ENCODE assay signal across 9 cellular contexts in genomic region chr7:140061607-140061930, GRCh38. TPM values are rescaled to one million over a fixed set of nuclear protein-coding genes. Genes with fewer than 3 reads are reported as not detected.
A peak's percentile ranks its signal among the peaks of the same experiment; 100 is the strongest.
DNase-seq lines count a peak whose midpoint lies in the region; ATAC-seq and TF ChIP-seq lines count a peak whose summit lies in the region.
"Had no signal": no experiment of that assay in that cellular context is flagged by ENCODE, and none has a peak within 500 bp of the region (broad histone marks: within the 10 kb centered on the region; RNA-seq: fewer than 3 reads in every experiment).

No MANE protein-coding gene starts in this region.

- H3K4me1 ChIP-seq in lower lobe of right lung = peaks cover 56% of the 10 kb centered on the region

- peaks cover 8% of the 10 kb centered on the region for H3K36me3 ChIP-seq in lower lobe of right lung

- peak overlapping the region; percentile 95 for H3K27ac ChIP-seq in lower lobe of right lung

- H3K27me3 ChIP-seq in lower lobe of right lung (ENCODE audit: low read depth) = no peaks in the 10 kb centered on the region

- peak overlapping the region; percentile 81 for H3K4me3 Mint-ChIP-seq in activated naive CD4-positive, alpha-beta T cell treated with anti-CD3 and anti-CD28 coated beads for 36 hours
- H3K4me3 Mint-ChIP-seq in activated naive CD8-positive, alpha-beta T cell treated with anti-CD3 and anti-CD28 coated beads, Interleukin-2, amount 10 ng/mL, durations not matched to agents 7 days and 5 days = peak overlapping the region; percentile 95
- peak overlapping the region; percentile 86 for H3K4me3 Mint-ChIP-seq in type B pancreatic cell

- DNase-seq in activated naive CD4-positive, alpha-beta T cell treated with anti-CD3 and anti-CD28 coated beads for 36 hours = no peak
- no peak for DNase-seq in activated naive CD4-positive, alpha-beta T cell treated with Interleukin-2 at 50 U/mL for 16 hours
- no peak for DNase-seq in activated naive CD8-positive, alpha-beta T cell treated with anti-CD3 and anti-CD28 coated beads, Interleukin-2, amount 10 ng/mL, durations not matched to agents 7 days and 5 days
- no peak for DNase-seq in lower lobe of right lung
- DNase-seq in type B pancreatic cell (ENCODE audit: extremely low spot score, unreplicated experiment) = peak; percentile 24
- DNase-seq in NCI-H2227 treated with DMSO at 0.1 percent for 48 hours (lab: John Stamatoyannopoulos, UW) = no peak
- no peak for DNase-seq in AG20443 (ENCODE audit: low spot score)
- DNase-seq in NCI-H2081 (lab: John Stamatoyannopoulos, UW) = no peak
- DNase-seq: NCI-H446 treated with DMSO at 0.1 percent for 48 hours had no signal

- no peak overlapping the region for H3K27ac Mint-ChIP-seq in activated naive CD4-positive, alpha-beta T cell treated with anti-CD3 and anti-CD28 coated beads for 36 hours
- peak overlapping the region; percentile 95 for H3K27ac Mint-ChIP-seq in activated naive CD8-positive, alpha-beta T cell treated with anti-CD3 and anti-CD28 coated beads, Interleukin-2, amount 10 ng/mL, durations not matched to agents 7 days and 5 days
- H3K27ac Mint-ChIP-seq in type B pancreatic cell = peak overlapping the region; percentile 7

- intact Hi-C loops in activated naive CD4-positive, alpha-beta T cell treated with anti-CD3 and anti-CD28 coated beads for 36 hours (cut with micrococcal nuclease) = loop anchor here (5.0 kb wide), 3 partner anchors 266 to 341 kb away; partner anchors contain the start of gene RAB19
- intact Hi-C loops in lower lobe of right lung (cut with DNase I) = no loop called here

- CTCF ChIA-PET in activated naive CD4-positive, alpha-beta T cell treated with anti-CD3 and anti-CD28 coated beads for 36 hours (lab: Charles Lee) = interaction anchor here (0.7 kb wide), 1 partner anchor 33 kb away, joined by 3 read pairs; no protein-coding TSS in a partner anchor

- H3K4me1 Mint-ChIP-seq in activated naive CD4-positive, alpha-beta T cell treated with anti-CD3 and anti-CD28 coated beads for 36 hours (ENCODE audit: low read depth) = peaks cover 35% of the 10 kb centered on the region
- peaks cover 44% of the 10 kb centered on the region for H3K4me1 Mint-ChIP-seq in activated naive CD8-positive, alpha-beta T cell treated with anti-CD3 and anti-CD28 coated beads, Interleukin-2, amount 10 ng/mL, durations not matched to agents 7 days and 5 days
- peaks cover 12% of the 10 kb centered on the region for H3K4me1 Mint-ChIP-seq in type B pancreatic cell (ENCODE audit: unreplicated experiment)

- ATAC-seq in activated naive CD8-positive, alpha-beta T cell treated with anti-CD3 and anti-CD28 coated beads, Interleukin-2, amount 10 ng/mL, durations not matched to agents 7 days and 5 days (ENCODE audit: low read depth) = no peak
- no peak for ATAC-seq in lower lobe of right lung

- H3K27me3 Mint-ChIP-seq in activated naive CD4-positive, alpha-beta T cell treated with anti-CD3 and anti-CD28 coated beads for 36 hours (ENCODE audit: low read depth) = no peaks in the 10 kb centered on the region
- H3K27me3 Mint-ChIP-seq in activated naive CD8-positive, alpha-beta T cell treated with anti-CD3 and anti-CD28 coated beads, Interleukin-2, amount 10 ng/mL, durations not matched to agents 7 days and 5 days = no peaks in the 10 kb centered on the region
- H3K27me3 Mint-ChIP-seq in type B pancreatic cell = peaks cover 21% of the 10 kb centered on the region

- H3K9me3 ChIP-seq in lower lobe of right lung = peaks cover 7% of the 10 kb centered on the region

- H3K36me3 Mint-ChIP-seq in activated naive CD4-positive, alpha-beta T cell treated with anti-CD3 and anti-CD28 coated beads for 36 hours (ENCODE audit: low read depth) = peaks cover 3% of the 10 kb centered on the region
- H3K36me3 Mint-ChIP-seq in activated naive CD8-positive, alpha-beta T cell treated with anti-CD3 and anti-CD28 coated beads, Interleukin-2, amount 10 ng/mL, durations not matched to agents 7 days and 5 days = peaks cover 39% of the 10 kb centered on the region
- peaks cover 10% of the 10 kb centered on the region for H3K36me3 Mint-ChIP-seq in type B pancreatic cell

- H3K4me3 ChIP-seq in lower lobe of right lung = peak overlapping the region; percentile 82

- TF ChIP-seq CTCF in lower lobe of right lung (IDR thresholded peaks at IDR 0.05) (no peak), type B pancreatic cell (conservative IDR thresholded peaks at IDR 0.05) (no peak)

- POLR2A ChIA-PET in activated naive CD8-positive, alpha-beta T cell treated with anti-CD3 and anti-CD28 coated beads, Interleukin-2, amount 10 ng/mL, durations not matched to agents 7 days and 5 days (lab: Charles Lee) = interaction anchor here (2.2 kb wide), 1 partner anchor 116 kb away, joined by 7 read pairs; the partner anchor contains the start of gene KDM7A

- peaks cover 9% of the 10 kb centered on the region for H3K9me3 Mint-ChIP-seq in activated naive CD4-positive, alpha-beta T cell treated with anti-CD3 and anti-CD28 coated beads for 36 hours
- peaks cover 9% of the 10 kb centered on the region for H3K9me3 Mint-ChIP-seq in activated naive CD8-positive, alpha-beta T cell treated with anti-CD3 and anti-CD28 coated beads, Interleukin-2, amount 10 ng/mL, durations not matched to agents 7 days and 5 days
- H3K9me3 Mint-ChIP-seq in type B pancreatic cell = peaks cover 2% of the 10 kb centered on the region

RNA-seq across cellular contexts. Expression of gene PARP12, which starts 1.2 kb away (rescaled TPM):
- total RNA-seq in activated naive CD4-positive, alpha-beta T cell treated with anti-CD3 and anti-CD28 coated beads for 36 hours = 10 to 100 TPM; 25.2 to 25.3 TPM
- total RNA-seq in activated naive CD8-positive, alpha-beta T cell treated with anti-CD3 and anti-CD28 coated beads, Interleukin-2, amount 10 ng/mL, durations not matched to agents 7 days and 5 days = 100 to 1,000 TPM; 125 to 126 TPM
- total RNA-seq in lower lobe of right lung = 122 TPM
- 11.9 and 20.5 TPM in 2 replicates for total RNA-seq in type B pancreatic cell (ENCODE audit: low replicate concordance)
